ENCODE assay signal across 18 cellular contexts in the genomic region with DNA sequence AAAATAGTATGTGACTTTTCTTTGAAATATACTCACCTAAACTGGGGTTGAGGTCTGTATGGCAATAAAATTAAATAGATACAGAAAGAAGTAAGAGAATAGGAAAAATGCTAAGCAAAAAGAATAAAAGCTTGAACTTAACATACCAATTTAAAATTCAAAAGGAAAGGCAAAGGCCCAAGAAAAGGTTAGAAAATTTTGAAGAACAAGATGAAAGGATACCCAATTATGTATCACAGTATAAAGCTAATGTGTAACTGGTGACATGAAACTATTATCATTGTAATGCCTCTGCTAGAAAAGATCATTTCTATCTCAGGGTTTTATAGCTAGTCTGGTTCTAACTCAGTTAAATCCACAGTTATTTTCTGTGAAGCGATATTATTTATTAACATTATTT.
"Had no signal": no experiment of that assay in that cellular context is flagged by ENCODE, and none has a peak within 500 bp of the region (broad histone marks: within the 10 kb centered on the region; RNA-seq: fewer than 3 reads in every experiment).

No MANE protein-coding gene starts in this region.

- H3K9ac ChIP-seq: neural progenitor cell had no signal

- H3K27ac Mint-ChIP-seq: neural progenitor cell; progenitor cell of endocrine pancreas; stimulated activated memory B cell treated with anti-CD40 and anti-IgM and Interleukin-4, amounts not matched to agents 10 μg/mL and 1 μg/mL and 100 μg/mL, for 72 hours; stimulated activated naive CD8-positive, alpha-beta T cell treated with anti-CD3 and anti-CD28 coated beads, Interleukin-15, amount 100 ng/mL, for 72 hours had no signal

- H3K4me3 ChIP-seq: colonic mucosa, neural progenitor cell, pancreas, right lobe of liver, spleen, testis, tibial nerve, upper lobe of right lung had no signal

- H3K36me3 ChIP-seq: colonic mucosa, neural progenitor cell, pancreas, right lobe of liver, spleen, tibial nerve, upper lobe of right lung had no signal

- H3K27ac ChIP-seq: colonic mucosa, foreskin keratinocyte, neural progenitor cell, pancreas, spleen, testis, tibial nerve, upper lobe of right lung had no signal

- H2AFZ ChIP-seq: neural progenitor cell had no signal

- ATAC-seq: foreskin keratinocyte; naive thymus-derived CD8-positive, alpha-beta T cell; pancreas; stimulated activated memory B cell treated with anti-CD40 and anti-IgM and Interleukin-4, amounts not matched to agents 10 μg/mL and 1 μg/mL and 100 μg/mL, for 72 hours; stimulated activated naive CD8-positive, alpha-beta T cell treated with anti-CD3 and anti-CD28 coated beads, Interleukin-15, amount 100 ng/mL, for 72 hours; upper lobe of right lung had no signal

- H3K27me3 Mint-ChIP-seq: naive thymus-derived CD8-positive, alpha-beta T cell; progenitor cell of endocrine pancreas; stimulated activated memory B cell treated with anti-CD40 and anti-IgM and Interleukin-4, amounts not matched to agents 10 μg/mL and 1 μg/mL and 100 μg/mL, for 72 hours; stimulated activated naive CD8-positive, alpha-beta T cell treated with anti-CD3 and anti-CD28 coated beads, Interleukin-15, amount 100 ng/mL, for 72 hours had no signal

- DNase-seq: colonic mucosa; foreskin keratinocyte; mesendoderm; naive thymus-derived CD8-positive, alpha-beta T cell; nucleus accumbens; pancreas; right lobe of liver; spleen; stimulated activated CD4-positive, alpha-beta T cell treated with anti-CD3 and anti-CD28 coated beads, Interleukin-15, amount 100 ng/mL, for 24 hours; stimulated activated CD4-positive, alpha-beta T cell treated with anti-CD3 and anti-CD28 coated beads, Interleukin-1b, Interleukin-23, amount 100 ng/mL, for 48 hours; stimulated activated CD4-positive, alpha-beta T cell treated with anti-CD3 and anti-CD28 coated beads, Interleukin-4, amount 100 ng/mL, for 24 hours; stimulated activated naive CD8-positive, alpha-beta T cell treated with anti-CD3 and anti-CD28 coated beads, Interleukin-15, amount 100 ng/mL, for 72 hours; testis; upper lobe of right lung had no signal

- H3K4me1 ChIP-seq: colonic mucosa, right lobe of liver had no signal

- H3K4me2 ChIP-seq: neural progenitor cell had no signal

- H3K27me3 ChIP-seq: colonic mucosa, foreskin keratinocyte, neural progenitor cell, pancreas, right lobe of liver, spleen, testis, tibial nerve, upper lobe of right lung had no signal

- H3K9me3 Mint-ChIP-seq: stimulated activated memory B cell treated with anti-CD40 and anti-IgM and Interleukin-4, amounts not matched to agents 10 μg/mL and 1 μg/mL and 100 μg/mL, for 72 hours had no signal

- H3K9me3 ChIP-seq: colonic mucosa, pancreas, right lobe of liver, spleen, testis, tibial nerve, upper lobe of right lung had no signal

- H3K4me3 Mint-ChIP-seq: naive thymus-derived CD8-positive, alpha-beta T cell; neural progenitor cell; stimulated activated memory B cell treated with anti-CD40 and anti-IgM and Interleukin-4, amounts not matched to agents 10 μg/mL and 1 μg/mL and 100 μg/mL, for 72 hours; stimulated activated naive CD8-positive, alpha-beta T cell treated with anti-CD3 and anti-CD28 coated beads, Interleukin-15, amount 100 ng/mL, for 72 hours had no signal
